1 cellular context compared by ENCODE assay signal in genomic region chr6:166252601-166253000, GRCh38.
TF ChIP-seq lines count a peak whose summit lies in the region.

No MANE protein-coding gene starts in this region.

TF ChIP-seq in WTC11, 78 proteins besides CTCF, POLR2A, EP300 and RAD21 (continued from another document):
- TF ChIP-seq SOX15 (CRISPR knock-in tag; IDR thresholded peaks at IDR 0.05) (no peak), HMGXB4 (CRISPR knock-in tag; IDR thresholded peaks at IDR 0.05) (no peak), ZNF281 (CRISPR knock-in tag; IDR thresholded peaks at IDR 0.05) (no peak), SMAD4 (CRISPR knock-in tag; IDR thresholded peaks at IDR 0.05) (no peak), JUN (CRISPR knock-in tag; IDR thresholded peaks at IDR 0.05) (no peak), PREB (CRISPR knock-in tag; IDR thresholded peaks at IDR 0.05; ENCODE audit: borderline replicate concordance) (no peak), ZNF317 (CRISPR knock-in tag; IDR thresholded peaks at IDR 0.05; ENCODE audit: borderline replicate concordance, low read depth) (no peak), ELF4 (CRISPR knock-in tag; IDR thresholded peaks at IDR 0.05; ENCODE audit: low read depth) (no peak), ZNF263 (CRISPR knock-in tag; IDR thresholded peaks at IDR 0.05; ENCODE audit: low read depth) (no peak)
